Comparison of ENCODE assay signal across 2 cellular contexts in genomic region chrX:153967536-153968214, GRCh38.
TF ChIP-seq lines count a peak whose summit lies in the region.

No MANE protein-coding gene starts in this region.

TF ChIP-seq in H1, 55 proteins besides CTCF, POLR2A, EP300 and RAD21:
- TF ChIP-seq EGR1 (IDR thresholded peaks at IDR 0.05; ENCODE audit: borderline replicate concordance, low read depth, low read length) (no peak), SIRT6 (IDR thresholded peaks at IDR 0.05; ENCODE audit: low read length) (no peak), BCL11A (IDR thresholded peaks at IDR 0.05; ENCODE audit: low read depth in 2 of 2, low read length in 2 of 2) (no peak), YY1 (IDR thresholded peaks at IDR 0.05; ENCODE audit: low read depth, low read length) (no peak), POLR2AphosphoS5 (IDR thresholded peaks at IDR 0.05; ENCODE audit: low read depth, low read length) (no peak), SIN3A (conservative IDR thresholded peaks at IDR 0.05 in 1 of 2, IDR thresholded peaks at IDR 0.05 in 1 of 2; ENCODE audit: low read depth in 1 of 2, low read length in 2 of 2) (no peak), RNF2 (IDR thresholded peaks at IDR 0.05; ENCODE audit: borderline replicate concordance, low read depth, low read length, missing control alignments, poor library complexity, severe bottlenecking) (no peak), KDM1A (IDR thresholded peaks at IDR 0.05; ENCODE audit: borderline replicate concordance, low read length) (no peak), E2F6 (IDR thresholded peaks at IDR 0.05) (no peak), JUN (IDR thresholded peaks at IDR 0.05; ENCODE audit: low read depth, low read length) (no peak), SP2 (IDR thresholded peaks at IDR 0.05; ENCODE audit: low read length) (no peak), CREB1 (IDR thresholded peaks at IDR 0.05) (no peak), SP4 (IDR thresholded peaks at IDR 0.05; ENCODE audit: low read length) (no peak), ZNF274 (IDR thresholded peaks at IDR 0.05; ENCODE audit: borderline replicate concordance, extremely low read depth, low read length) (no peak)

TF ChIP-seq in HEK293T, 16 proteins besides CTCF, POLR2A, EP300 and RAD21:
- no peak for TF ChIP-seq SUZ12 (IDR thresholded peaks at IDR 0.05)
- no peak for TF ChIP-seq ARNT (IDR thresholded peaks at IDR 0.05)
- no peak for TF ChIP-seq FOXA1 (IDR thresholded peaks at IDR 0.05)
- no peak for TF ChIP-seq BHLHE40 (IDR thresholded peaks at IDR 0.05; ENCODE audit: borderline replicate concordance)
- TF ChIP-seq SP1 (IDR thresholded peaks at IDR 0.05), result no peak
- TF ChIP-seq LEF1 (IDR thresholded peaks at IDR 0.05; ENCODE audit: borderline replicate concordance), result no peak
- no peak for TF ChIP-seq PKNOX1 (IDR thresholded peaks at IDR 0.05)
- no peak for TF ChIP-seq L3MBTL2 (conservative IDR thresholded peaks at IDR 0.05)
- no peak for TF ChIP-seq NFRKB (IDR thresholded peaks at IDR 0.05)
- no peak for TF ChIP-seq ELF4 (IDR thresholded peaks at IDR 0.05)
TF ChIP-seq in HEK293T: peak in this region for 0.
